Comparison of ENCODE assay signal across 8 cellular contexts in the genomic region with DNA sequence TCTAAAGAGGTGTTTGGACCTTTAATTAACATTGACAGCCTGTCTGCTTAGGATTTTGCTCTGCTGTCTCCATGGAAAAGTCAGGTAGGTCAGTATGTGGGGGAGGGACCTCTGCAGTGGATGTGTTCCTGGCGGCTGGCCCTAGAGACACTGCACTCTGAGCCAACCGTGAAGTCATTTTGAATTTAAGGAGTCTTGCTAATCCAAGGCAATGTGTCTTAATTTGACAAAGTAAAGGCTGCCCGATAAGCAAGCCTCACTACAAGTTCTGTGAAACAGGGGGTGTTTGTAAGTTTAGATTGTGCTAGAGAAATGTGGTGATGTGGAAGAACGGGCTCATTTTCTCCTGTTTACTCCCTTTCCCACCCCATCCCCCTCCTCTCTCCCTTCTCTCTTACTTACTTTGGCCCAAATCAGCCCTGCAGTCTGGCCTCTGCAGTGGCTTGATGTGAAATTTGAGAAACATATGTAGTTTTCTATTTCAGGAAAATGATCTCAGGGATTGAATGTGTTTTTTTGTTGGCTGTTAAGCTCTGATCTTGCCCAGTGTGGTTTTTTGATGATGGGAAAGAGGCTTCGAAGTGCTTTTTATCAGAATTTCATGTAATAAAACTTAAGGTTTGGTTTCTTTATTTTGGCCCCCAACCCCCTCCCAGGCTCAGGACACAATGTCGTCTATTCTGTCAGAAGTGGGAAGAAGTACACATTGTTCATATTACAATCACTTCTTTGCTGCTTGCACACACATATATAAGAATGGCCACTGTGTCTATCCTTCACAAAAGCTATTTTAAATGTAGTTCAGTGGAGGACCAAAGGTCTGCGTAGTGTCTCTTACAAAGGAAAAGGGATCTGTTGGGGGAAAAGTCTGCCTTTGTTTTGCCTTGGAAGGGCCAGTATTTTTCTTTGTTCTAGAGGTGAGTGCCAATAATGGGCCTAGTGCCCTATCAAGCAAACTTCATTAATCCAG.
A peak's percentile ranks its signal among the peaks of the same experiment; 100 is the strongest.
DNase-seq lines count a peak whose midpoint lies in the region; ATAC-seq and TF ChIP-seq lines count a peak whose summit lies in the region.

No MANE protein-coding gene starts in this region.

- no peaks in the 10 kb centered on the region for H3K79me2 ChIP-seq in smooth muscle cell (ENCODE audit: low read depth)

- H3K4me2 ChIP-seq in smooth muscle cell: peak overlapping the region; percentile 54

- intact Hi-C loops in activated CD4-positive, alpha-beta T cell treated with anti-CD3 and anti-CD28 coated beads, Interleukin-2, amount 10 ng/mL, durations not matched to agents 24 days and 14 days (cut with micrococcal nuclease): no loop called here

- peaks cover 14% of the 10 kb centered on the region for H3F3A ChIP-seq in smooth muscle cell (ENCODE audit: low read depth)

- H3K4me1 ChIP-seq in smooth muscle cell (ENCODE audit: low read depth): peaks cover 33% of the 10 kb centered on the region

- peak overlapping the region; percentile 91 for H3K27ac ChIP-seq in smooth muscle cell (ENCODE audit: low read depth)

- DNase-seq in NCI-H1417 (lab: John Stamatoyannopoulos, UW): peak; percentile 43 to 90 (median 78)
- DNase-seq in iris pigment epithelial cell (ENCODE audit: low read depth): peak; percentile 92
- no peak for DNase-seq in smooth muscle cell (lab: John Stamatoyannopoulos, UW; ENCODE audit: unreplicated experiment)
- no peak for DNase-seq in SKM-1 treated with dmso at 0.1 percent for 144 hours (lab: John Stamatoyannopoulos, UW; ENCODE audit: unreplicated experiment)
- DNase-seq in SW 1271 (lab: John Stamatoyannopoulos, UW): no peak
- DNase-seq in activated CD4-positive, alpha-beta T cell treated with anti-CD3 and anti-CD28 coated beads, Interleukin-2, amount 10 ng/mL, durations not matched to agents 24 days and 14 days: no peak

- H3K36me3 Mint-ChIP-seq in brain: no peaks in the 10 kb centered on the region
- no peaks in the 10 kb centered on the region for H3K36me3 Mint-ChIP-seq in activated CD4-positive, alpha-beta T cell treated with anti-CD3 and anti-CD28 coated beads, Interleukin-2, amount 10 ng/mL, durations not matched to agents 24 days and 14 days (ENCODE audit: low read depth)

- peak overlapping the region; percentile 83 for H2AFZ ChIP-seq in smooth muscle cell (ENCODE audit: low read depth)

- peak overlapping the region; percentile 21 to 48 (median 36) for H3K4me3 Mint-ChIP-seq in brain
- H3K4me3 Mint-ChIP-seq in activated CD4-positive, alpha-beta T cell treated with anti-CD3 and anti-CD28 coated beads, Interleukin-2, amount 10 ng/mL, durations not matched to agents 24 days and 14 days: no peak overlapping the region

- no peaks in the 10 kb centered on the region for H3K36me3 ChIP-seq in smooth muscle cell (ENCODE audit: low read depth)

- 21% methylated on average over 7 of the region's 7 CpGs for WGBS in smooth muscle cell (ENCODE audit: low lambda C conversion rate)

- ATAC-seq in HG03175 (IDR thresholded peaks at IDR 0.05; ENCODE audit: unreplicated experiment): no peak

- H3K27me3 ChIP-seq in smooth muscle cell (ENCODE audit: low read depth): no peaks in the 10 kb centered on the region

- peak overlapping the region; percentile 53 to 98 (median 92) for H3K27ac Mint-ChIP-seq in brain
- no peak overlapping the region for H3K27ac Mint-ChIP-seq in activated CD4-positive, alpha-beta T cell treated with anti-CD3 and anti-CD28 coated beads, Interleukin-2, amount 10 ng/mL, durations not matched to agents 24 days and 14 days

- TF ChIP-seq CTCF in brain (conservative IDR thresholded peaks at IDR 0.05) (no peak), smooth muscle cell (IDR thresholded peaks at IDR 0.05; ENCODE audit: borderline replicate concordance, insufficient read depth, poor library complexity, severe bottlenecking) (no peak)

- H3K9ac ChIP-seq in smooth muscle cell (ENCODE audit: low read depth): peak overlapping the region; percentile 66

- no peak overlapping the region for H3K4me3 ChIP-seq in smooth muscle cell

- peaks cover 4% of the 10 kb centered on the region for H3K27me3 Mint-ChIP-seq in brain
- H3K27me3 Mint-ChIP-seq in activated CD4-positive, alpha-beta T cell treated with anti-CD3 and anti-CD28 coated beads, Interleukin-2, amount 10 ng/mL, durations not matched to agents 24 days and 14 days: no peaks in the 10 kb centered on the region

- H3K9me3 ChIP-seq in smooth muscle cell (replicated peaks; ENCODE audit: low read depth): no peaks in the 10 kb centered on the region

- no peaks in the 10 kb centered on the region for H3K9me3 Mint-ChIP-seq in brain
- H3K9me3 Mint-ChIP-seq in activated CD4-positive, alpha-beta T cell treated with anti-CD3 and anti-CD28 coated beads, Interleukin-2, amount 10 ng/mL, durations not matched to agents 24 days and 14 days: peaks cover 6% of the 10 kb centered on the region

- H4K20me1 ChIP-seq in smooth muscle cell (ENCODE audit: low read depth): no peaks in the 10 kb centered on the region

- H3K4me1 Mint-ChIP-seq in brain: peaks cover 59% of the 10 kb centered on the region
- H3K4me1 Mint-ChIP-seq in activated CD4-positive, alpha-beta T cell treated with anti-CD3 and anti-CD28 coated beads, Interleukin-2, amount 10 ng/mL, durations not matched to agents 24 days and 14 days: peaks cover 20% of the 10 kb centered on the region

Comparison
In these comparisons a context has a peak if more than half of its experiments do, and no peak if none do; other contexts are left out.
1. DNase-seq: peak in NCI-H1417 (3 of 3) and iris pigment epithelial cell (single experiment); none in smooth muscle cell (single experiment), SKM-1 treated with dmso at 0.1 percent for 144 hours (single experiment), SW 1271 (0 of 2) and activated CD4-positive, alpha-beta T cell treated with anti-CD3 and anti-CD28 coated beads, Interleukin-2, amount 10 ng/mL, durations not matched to agents 24 days and 14 days (single experiment).